Comparison of ENCODE assay signal across 8 cellular contexts in genomic region chr12:93677195-93678064, GRCh38. TPM values are rescaled to one million over a fixed set of nuclear protein-coding genes. Genes with fewer than 3 reads are reported as not detected.
DNase-seq lines count a peak whose midpoint lies in the region; ATAC-seq and TF ChIP-seq lines count a peak whose summit lies in the region.

Gene CRADD (plus strand): TSS chr12:93677375.

- peaks cover 26 to 32% of the 10 kb centered on the region in 2 donors for H3K36me3 Mint-ChIP-seq in activated naive CD4-positive, alpha-beta T cell treated with anti-CD3 and anti-CD28 coated beads, Interleukin-2, amount 50 U/mL, for 72 hours

- H3K9me3 Mint-ChIP-seq in activated naive CD4-positive, alpha-beta T cell treated with anti-CD3 and anti-CD28 coated beads, Interleukin-2, amount 50 U/mL, for 72 hours, result peaks cover 9% of the 10 kb centered on the region in 2 donors

- ATAC-seq in HG02588 (IDR thresholded peaks at IDR 0.05; ENCODE audit: unreplicated experiment) (peak; percentile 96), SK-N-SH treated with all-trans-retinoic acid at 6 μM for 48 hours (peak; percentile 96)
- peak; percentile 94 to 98 for ATAC-seq in activated naive CD4-positive, alpha-beta T cell treated with anti-CD3 and anti-CD28 coated beads, Interleukin-2, amount 50 U/mL, for 72 hours

- H3K27ac ChIP-seq in temporal lobe (ENCODE audit: low read depth, low read length), result peak within 1 kb of the TSS; percentile 91

- peak within 1 kb of the TSS; percentile 75 for H3K4me3 ChIP-seq in GM08714 (ENCODE audit: low read length)

- DNase-seq in NCI-H1092 (lab: John Stamatoyannopoulos, UW) (peak; percentile 93), glomerular endothelial cell (ENCODE audit: extremely low read depth, low read depth, low spot score) (peak; percentile 98), occipital lobe (lab: John Stamatoyannopoulos, UW) (peak; percentile 85)
- peak; percentile 73 to 88 for DNase-seq in activated naive CD4-positive, alpha-beta T cell treated with anti-CD3 and anti-CD28 coated beads, Interleukin-2, amount 50 U/mL, for 72 hours (ENCODE audit: low spot score in 2 of 2)

- H3K27ac Mint-ChIP-seq in activated naive CD4-positive, alpha-beta T cell treated with anti-CD3 and anti-CD28 coated beads, Interleukin-2, amount 50 U/mL, for 72 hours, result peak within 1 kb of the TSS; percentile 99 to 100

TF ChIP-seq in SK-N-SH treated with all-trans-retinoic acid at 6 μM for 48 hours, 23 proteins besides CTCF, POLR2A, EP300 and RAD21:
- TF ChIP-seq POU6F1 (CRISPR knock-in tag; IDR thresholded peaks at IDR 0.05; ENCODE audit: borderline replicate concordance, low read depth) (no peak), SNAI2 (CRISPR knock-in tag; IDR thresholded peaks at IDR 0.05) (0 out of 2 replicates have a peak, but pooled peaks have one; percentile 23), TOX (CRISPR knock-in tag; IDR thresholded peaks at IDR 0.05; ENCODE audit: borderline replicate concordance) (peak; percentile 74), ZFP3 (CRISPR knock-in tag; IDR thresholded peaks at IDR 0.05) (peak; percentile 51; the same call in 1 of the 2 replicates), ISL1 (CRISPR knock-in tag; IDR thresholded peaks at IDR 0.05) (no peak), CSDC2 (CRISPR knock-in tag; IDR thresholded peaks at IDR 0.05) (0 out of 2 replicates have a peak, but pooled peaks have one; percentile 54), TSHZ2 (CRISPR knock-in tag; IDR thresholded peaks at IDR 0.05) (peak; percentile 76; the same call in 1 of the 2 replicates), ZNF565 (CRISPR knock-in tag; conservative IDR thresholded peaks at IDR 0.05; ENCODE audit: low read depth) (no peak), PPARA (CRISPR knock-in tag; IDR thresholded peaks at IDR 0.05; ENCODE audit: borderline replicate concordance) (no peak)

RNA-seq across cellular contexts. Expression of gene CRADD, which starts in this region (rescaled TPM):
- 10 to 100 TPM in 1 of 2 donors, 1 to 10 TPM in 1; 9.6 to 10.1 TPM for total RNA-seq in activated naive CD4-positive, alpha-beta T cell treated with anti-CD3 and anti-CD28 coated beads, Interleukin-2, amount 50 U/mL, for 72 hours
- 17.3 and 21.1 TPM in 2 replicates for total RNA-seq in glomerular endothelial cell
- total RNA-seq in occipital lobe, result 10.3 TPM
- 10.3 TPM for total RNA-seq in temporal lobe

Comparison
In these comparisons a context has a peak if more than half of its experiments do, and no peak if none do; other contexts are left out.
1. Peak in every context shown above with its lines: DNase-seq, ATAC-seq, H3K4me3 ChIP-seq and H3K27ac ChIP-seq.